Comparison of ENCODE assay signal across 8 cellular contexts in genomic region chr10:22002531-22003110, GRCh38. TPM values are rescaled to one million over a fixed set of nuclear protein-coding genes. Genes with fewer than 3 reads are reported as not detected.
DNase-seq lines count a peak whose midpoint lies in the region; ATAC-seq, FAIRE-seq and TF ChIP-seq lines count a peak whose summit lies in the region.

No MANE protein-coding gene starts in this region.

- peaks cover 5 to 11% of the 10 kb centered on the region in 2 donors for H3K36me3 Mint-ChIP-seq in activated T-cell treated with anti-CD3 and anti-CD28 coated beads, Interleukin-2, amount 50 U/mL, for 72 hours (ENCODE audit: insufficient read depth in 2 of 2)

- FAIRE-seq in pancreas (lab: Jason Lieb, UNC), result no peak

- DNase-seq in GM06990 (ENCODE audit: extremely low read depth, insufficient read length), result no peak
- peak; percentile 2 for DNase-seq in HK-2 (ENCODE audit: unreplicated experiment)
- DNase-seq in activated T-cell treated with anti-CD3 and anti-CD28 coated beads, Interleukin-2, amount 50 U/mL, for 72 hours, result no peak
- peak; percentile 27 for DNase-seq in germinal center (ENCODE audit: low spot score)
- no peak for DNase-seq in pancreas
- no peak for DNase-seq in ureter (ENCODE audit: low spot score)

- peak overlapping the region; percentile 98 to 100 (median 98) for H3K27ac ChIP-seq in pancreas

- no peaks in the 10 kb centered on the region for H3K9me3 Mint-ChIP-seq in activated T-cell treated with anti-CD3 and anti-CD28 coated beads, Interleukin-2, amount 50 U/mL, for 72 hours

- H3K9me3 ChIP-seq in pancreas, result no peaks in the 10 kb centered on the region

- ATAC-seq in GM21381 (IDR thresholded peaks at IDR 0.05; ENCODE audit: unreplicated experiment) (peak; percentile 16), pancreas (peak; percentile 22 to 44 (median 40)), HG03469 (IDR thresholded peaks at IDR 0.05; ENCODE audit: unreplicated experiment) (no peak)
- peak in 1 of 2 donors; percentile 9 for ATAC-seq in activated T-cell treated with anti-CD3 and anti-CD28 coated beads, Interleukin-2, amount 50 U/mL, for 72 hours (replicated peaks in 1 of 2)

- H3K27me3 Mint-ChIP-seq in activated T-cell treated with anti-CD3 and anti-CD28 coated beads, Interleukin-2, amount 50 U/mL, for 72 hours (ENCODE audit: low read depth), result peaks cover 7% of the 10 kb centered on the region

- peak overlapping the region; percentile 74 for H3K27ac Mint-ChIP-seq in activated T-cell treated with anti-CD3 and anti-CD28 coated beads, Interleukin-2, amount 50 U/mL, for 72 hours

- H3K4me3 ChIP-seq in GM06990 (replicated peaks; ENCODE audit: low read depth, low read length) (peak overlapping the region; percentile 97), pancreas (peak overlapping the region; percentile 71 to 87 (median 80))

- no peaks in the 10 kb centered on the region for H3K27me3 ChIP-seq in GM06990 (replicated peaks; ENCODE audit: control insufficient read depth, insufficient read depth, low read length)
- no peaks in the 10 kb centered on the region for H3K27me3 ChIP-seq in pancreas

- H3K4me1 ChIP-seq in pancreas, result peaks cover 0 to 16% (median 10%) of the 10 kb centered on the region in 3 donors

- H3K36me3 ChIP-seq in GM06990 (ENCODE audit: control insufficient read depth, insufficient read depth, low read length), result no peaks in the 10 kb centered on the region
- H3K36me3 ChIP-seq in pancreas, result no peaks in the 10 kb centered on the region

- intact Hi-C loops in pancreas (cut with DNase I), result loop anchor here in 1 of 3 donors (10.0 kb wide), 1 partner anchor 992 kb away; no protein-coding TSS in a partner anchor

- H3K4me1 Mint-ChIP-seq in activated T-cell treated with anti-CD3 and anti-CD28 coated beads, Interleukin-2, amount 50 U/mL, for 72 hours (ENCODE audit: low read depth), result peaks cover 28% of the 10 kb centered on the region

- H3K4me3 Mint-ChIP-seq in activated T-cell treated with anti-CD3 and anti-CD28 coated beads, Interleukin-2, amount 50 U/mL, for 72 hours, result peak overlapping the region; percentile 90 to 98

- WGBS in pancreas, 2 donors, result 0% methylated on average over 17 of the region's 17 CpGs

- TF ChIP-seq CTCF in GM06990 (IDR thresholded peaks at IDR 0.05; ENCODE audit: insufficient read depth, low read length, poor library complexity, severe bottlenecking) (no peak), pancreas (IDR thresholded peaks at IDR 0.05) (no peak)

RNA-seq across cellular contexts. Expression of gene DNAJC1, which starts 0.9 kb away (rescaled TPM):
- 10 to 100 TPM; 40.6 to 42.4 TPM for total RNA-seq in activated T-cell treated with anti-CD3 and anti-CD28 coated beads, Interleukin-2, amount 50 U/mL, for 72 hours
- total RNA-seq in pancreas, result 10 to 100 TPM; 20.5 to 30.7 (median 23.1) TPM
- polyA plus RNA-seq in pancreas, result 10 to 100 TPM; 16.7 to 16.8 TPM
- 31.9 TPM for total RNA-seq in ureter

Comparison
In these comparisons a context has a peak if more than half of its experiments do, and no peak if none do; other contexts are left out.
1. DNase-seq: peak in HK-2 (single experiment) and germinal center (single experiment); none in GM06990 (single experiment), activated T-cell treated with anti-CD3 and anti-CD28 coated beads, Interleukin-2, amount 50 U/mL, for 72 hours (0 of 2), pancreas (0 of 6) and ureter (single experiment).